In genomic region chr5:88787856-88788255, GRCh38 we compare ENCODE assay signal across 23 cellular contexts.
A peak's percentile ranks its signal among the peaks of the same experiment; 100 is the strongest.
DNase-seq lines count a peak whose midpoint lies in the region; ATAC-seq and TF ChIP-seq lines count a peak whose summit lies in the region.
"Had no signal": no experiment of that assay in that cellular context is flagged by ENCODE, and none has a peak within 500 bp of the region (broad histone marks: within the 10 kb centered on the region; RNA-seq: fewer than 3 reads in every experiment).

No MANE protein-coding gene starts in this region.

- ATAC-seq in HG02571 (IDR thresholded peaks at IDR 0.05; ENCODE audit: unreplicated experiment) = no peak
- ATAC-seq in CD8-positive, alpha-beta T cell = no peak
- ATAC-seq in GM19452 (IDR thresholded peaks at IDR 0.05; ENCODE audit: unreplicated experiment) = no peak
- ATAC-seq: body of pancreas, GM23338, left lung, upper lobe of right lung had no signal

- POLR2A ChIA-PET in CD8-positive, alpha-beta T cell (lab: Charles Lee) = no interaction called here

- H3K27me3 ChIP-seq in left ventricle myocardium inferior (ENCODE audit: low read depth) (no peaks in the 10 kb centered on the region), right atrium auricular region (no peaks in the 10 kb centered on the region)
- H3K27me3 ChIP-seq in CD8-positive, alpha-beta T cell (ENCODE audit: insufficient read depth, low read length) = peaks cover 4% of the 10 kb centered on the region
- H3K27me3 ChIP-seq: body of pancreas, left lung, spleen, upper lobe of right lung had no signal

- H3K4me1 Mint-ChIP-seq in nephron = peaks cover 34% of the 10 kb centered on the region
- H3K4me1 Mint-ChIP-seq in CD8-positive, alpha-beta T cell (ENCODE audit: low read depth) = peaks cover 2% of the 10 kb centered on the region

- CTCF ChIA-PET in CD8-positive, alpha-beta T cell (lab: Charles Lee) = interaction anchor here (0.6 kb wide), 1 partner anchor 1637 kb away, joined by 3 read pairs; no protein-coding TSS in a partner anchor

- H3K4me1 ChIP-seq in left ventricle myocardium inferior = peaks cover 55% of the 10 kb centered on the region
- H3K4me1 ChIP-seq in right atrium auricular region = peaks cover 0 to 36% of the 10 kb centered on the region in 2 donors
- no peaks in the 10 kb centered on the region for H3K4me1 ChIP-seq in CD8-positive, alpha-beta T cell (ENCODE audit: insufficient read depth, low read length)
- H3K4me1 ChIP-seq: parathyroid adenoma had no signal

- peak overlapping the region in 2 of 3 experiments; percentile 9 to 11 for H3K27ac Mint-ChIP-seq in nephron
- H3K27ac Mint-ChIP-seq in CD8-positive, alpha-beta T cell = no peak overlapping the region
- H3K27ac Mint-ChIP-seq: CD4-positive, alpha-beta T cell; GM23338; T-helper 1 cell treated with Interleukin-12 subunit alpha and Interleukin-12 subunit beta and Interleukin-4 antibody, amounts not matched to agents 30 μg/mL and 1 μg/mL, for 36 hours had no signal

- no peak overlapping the region for H3K4me3 ChIP-seq in left ventricle myocardium inferior
- H3K4me3 ChIP-seq in right atrium auricular region = no peak overlapping the region
- no peak overlapping the region for H3K4me3 ChIP-seq in astrocyte of the spinal cord (ENCODE audit: low read depth, low read length)
- no peak overlapping the region for H3K4me3 ChIP-seq in CD8-positive, alpha-beta T cell (ENCODE audit: low read depth, low read length)
- H3K4me3 ChIP-seq: body of pancreas, GM23338, left lung, spleen, upper lobe of right lung had no signal

- in situ Hi-C loops in astrocyte of the spinal cord (cut with HindIII; ENCODE audit: low sequenced_read_pairs) = no loop called here

- DNase-seq in left ventricle myocardium inferior (no peak), right atrium auricular region (ENCODE audit: low spot score) (no peak), astrocyte of the spinal cord (ENCODE audit: low read depth, low spot score) (peak; percentile 45), LoVo (ENCODE audit: low spot score) (no peak)
- DNase-seq in CD8-positive, alpha-beta T cell = no peak
- DNase-seq: activated CD4-positive, CD25-positive, alpha-beta regulatory T cell; activated gamma-delta T cell treated with Interleukin-2 at 50 U/mL for 16 hours; body of pancreas; CD4-positive, alpha-beta T cell; DND-41; Karpas-422; left lung; NCI-H1436 treated with DMSO at 0.1 percent for 48 hours; NK-92 treated with Interleukin-12 subunit alpha and Interleukin-12 subunit beta, amount 100 ng/mL, for 24 hours; spleen; stimulated activated naive CD4-positive, alpha-beta T cell treated with Interleukin-2 at 50 U/mL for 16 hours; upper lobe of right lung had no signal

- H3K27ac ChIP-seq in left ventricle myocardium inferior (replicated peaks) = peak overlapping the region; percentile 84
- H3K27ac ChIP-seq in right atrium auricular region = no peak overlapping the region
- no peak overlapping the region for H3K27ac ChIP-seq in CD8-positive, alpha-beta T cell (ENCODE audit: low read depth, low read length)
- H3K27ac ChIP-seq: body of pancreas, left lung, parathyroid adenoma, upper lobe of right lung had no signal

- no peaks in the 10 kb centered on the region for H3K36me3 Mint-ChIP-seq in nephron (ENCODE audit: low read depth)
- H3K36me3 Mint-ChIP-seq in CD8-positive, alpha-beta T cell = no peaks in the 10 kb centered on the region

- intact Hi-C loops in left ventricle myocardium inferior (cut with micrococcal nuclease) = no loop called here
- intact Hi-C loops in CD8-positive, alpha-beta T cell (cut with DNase I, micrococcal nuclease) = no loop called here

- H3K4me3 Mint-ChIP-seq in nephron = peak overlapping the region in 2 of 3 experiments; percentile 1 to 6
- no peak overlapping the region for H3K4me3 Mint-ChIP-seq in CD8-positive, alpha-beta T cell
- H3K4me3 Mint-ChIP-seq: CD4-positive, alpha-beta T cell; GM23338; T-helper 1 cell treated with Interleukin-12 subunit alpha and Interleukin-12 subunit beta and Interleukin-4 antibody, amounts not matched to agents 30 μg/mL and 1 μg/mL, for 36 hours had no signal

- no peaks in the 10 kb centered on the region for H3K27me3 Mint-ChIP-seq in nephron (ENCODE audit: low read depth)
- peaks cover 5% of the 10 kb centered on the region for H3K27me3 Mint-ChIP-seq in CD8-positive, alpha-beta T cell (ENCODE audit: low read depth)
- H3K27me3 Mint-ChIP-seq: CD4-positive, alpha-beta T cell had no signal

- H3K36me3 ChIP-seq in left ventricle myocardium inferior (no peaks in the 10 kb centered on the region), right atrium auricular region (no peaks in the 10 kb centered on the region)
- H3K36me3 ChIP-seq in CD8-positive, alpha-beta T cell (ENCODE audit: insufficient read depth, low read length) = no peaks in the 10 kb centered on the region
- H3K36me3 ChIP-seq: left lung, upper lobe of right lung had no signal

- peaks cover under 1% of the 10 kb centered on the region for H3K9me3 Mint-ChIP-seq in nephron
- no peaks in the 10 kb centered on the region for H3K9me3 Mint-ChIP-seq in CD8-positive, alpha-beta T cell
- H3K9me3 Mint-ChIP-seq: CD4-positive, alpha-beta T cell; GM23338; T-helper 1 cell treated with Interleukin-12 subunit alpha and Interleukin-12 subunit beta and Interleukin-4 antibody, amounts not matched to agents 30 μg/mL and 1 μg/mL, for 36 hours had no signal

- TF ChIP-seq CTCF in left ventricle myocardium inferior (IDR thresholded peaks at IDR 0.05; ENCODE audit: borderline replicate concordance) (no peak), right atrium auricular region (IDR thresholded peaks at IDR 0.05) (no peak), astrocyte of the spinal cord (IDR thresholded peaks at IDR 0.05; ENCODE audit: low read depth, low read length) (no peak), nephron (IDR thresholded peaks at IDR 0.05; ENCODE audit: unreplicated experiment in 3 of 3) (no peak)
- TF ChIP-seq CTCF in CD8-positive, alpha-beta T cell (IDR thresholded peaks at IDR 0.05) = no peak

- no peaks in the 10 kb centered on the region for H3K9me3 ChIP-seq in left ventricle myocardium inferior (replicated peaks)
- no peaks in the 10 kb centered on the region for H3K9me3 ChIP-seq in right atrium auricular region
- H3K9me3 ChIP-seq in CD8-positive, alpha-beta T cell (ENCODE audit: low read length) = no peaks in the 10 kb centered on the region
- H3K9me3 ChIP-seq: body of pancreas, left lung, spleen, upper lobe of right lung had no signal
